ENCODE assay signal across 12 cellular contexts in the genomic region with DNA sequence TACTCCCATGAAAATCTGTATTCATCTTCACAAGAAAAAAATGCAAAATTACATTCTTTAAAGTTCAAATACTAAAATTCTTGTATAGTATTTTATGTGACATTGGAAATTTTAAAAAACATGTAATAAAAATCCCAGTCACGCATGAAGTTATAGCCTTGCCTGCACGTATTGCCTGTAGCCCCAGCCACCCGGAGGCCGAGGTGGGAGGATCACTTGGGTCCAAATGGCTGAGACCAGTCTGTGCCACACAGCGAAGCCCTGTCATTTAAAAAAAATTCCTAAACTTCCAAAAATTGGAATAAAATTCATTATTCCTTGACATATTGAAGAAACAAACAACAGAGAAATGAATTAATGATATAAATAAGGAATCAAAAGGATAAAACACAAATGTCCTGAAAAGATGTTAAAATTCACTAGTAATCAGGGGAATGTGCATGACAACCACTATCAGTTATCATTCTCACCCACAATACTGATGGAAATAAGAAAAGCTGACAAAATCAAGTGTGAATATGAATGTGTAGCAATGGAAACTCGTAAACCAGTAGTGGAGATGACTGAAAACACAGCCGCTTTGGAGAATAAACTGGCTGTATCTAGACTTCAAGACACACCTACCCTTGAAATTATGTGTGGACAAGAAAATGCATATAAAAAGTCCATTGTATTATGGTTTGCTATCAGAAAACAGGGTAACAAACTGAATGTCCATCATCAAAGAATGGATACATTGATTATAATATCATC. TPM values are rescaled to one million over a fixed set of nuclear protein-coding genes. Genes with fewer than 3 reads are reported as not detected.
DNase-seq lines count a peak whose midpoint lies in the region; ATAC-seq and TF ChIP-seq lines count a peak whose summit lies in the region.
"Had no signal": no experiment of that assay in that cellular context is flagged by ENCODE, and none has a peak within 500 bp of the region (broad histone marks: within the 10 kb centered on the region; RNA-seq: fewer than 3 reads in every experiment).

No MANE protein-coding gene starts in this region.

- peak overlapping the region; percentile 84 to 97 (median 93) for H3K4me3 Mint-ChIP-seq in CD4-positive, alpha-beta memory T cell
- peak overlapping the region; percentile 90 for H3K4me3 Mint-ChIP-seq in activated naive CD8-positive, alpha-beta T cell treated with anti-CD3 and anti-CD28 coated beads for 36 hours
- no peak overlapping the region for H3K4me3 Mint-ChIP-seq in WTC11
- H3K4me3 Mint-ChIP-seq: nephron had no signal

- H3K27me3 ChIP-seq in CD4-positive, alpha-beta memory T cell (ENCODE audit: insufficient read depth, low read length), result no peaks in the 10 kb centered on the region
- no peaks in the 10 kb centered on the region for H3K27me3 ChIP-seq in rectal smooth muscle tissue (ENCODE audit: control insufficient read depth, insufficient read depth, low read length)

- no peak overlapping the region for H3K9ac ChIP-seq in rectal smooth muscle tissue (ENCODE audit: low read length)

- peak overlapping the region; percentile 60 for H3K27ac ChIP-seq in CD4-positive, alpha-beta memory T cell (ENCODE audit: low read depth, low read length)
- no peak overlapping the region for H3K27ac ChIP-seq in rectal smooth muscle tissue (ENCODE audit: low read depth, low read length)

- DNase-seq in CD4-positive, alpha-beta memory T cell, result peak in 1 of 5 donors; percentile 11
- DNase-seq in activated naive CD8-positive, alpha-beta T cell treated with anti-CD3 and anti-CD28 coated beads for 36 hours, result no peak
- DNase-seq in WTC11 (ENCODE audit: low spot score) (no peak), amygdala (lab: John Stamatoyannopoulos, UW) (no peak)
- DNase-seq: DMS153, NCI-H1436 had no signal

- no peaks in the 10 kb centered on the region for H3K27me3 Mint-ChIP-seq in CD4-positive, alpha-beta memory T cell
- no peaks in the 10 kb centered on the region for H3K27me3 Mint-ChIP-seq in activated naive CD8-positive, alpha-beta T cell treated with anti-CD3 and anti-CD28 coated beads for 36 hours
- no peaks in the 10 kb centered on the region for H3K27me3 Mint-ChIP-seq in WTC11 (ENCODE audit: low read depth)

- CTCF ChIA-PET in CD4-positive, alpha-beta memory T cell (lab: Charles Lee; ENCODE audit: partially characterized antibody), result interaction anchor here (1.2 to 2.2 kb wide), 2 partner anchors 10 to 336 kb away, joined by 3 to 16 read pairs; no protein-coding TSS in a partner anchor
- CTCF ChIA-PET in WTC11 (lab: Charles Lee), result interaction anchor here (0.5 kb wide), 1 partner anchor 116 kb away, joined by 3 read pairs; a partner anchor contains a TSS

- intact Hi-C loops in CD4-positive, alpha-beta memory T cell (cut with micrococcal nuclease), result no loop called here

- POLR2A ChIA-PET in CD4-positive, alpha-beta memory T cell (lab: Charles Lee; ENCODE audit: partially characterized antibody), result interaction anchor here (2.3 to 2.6 kb wide), 2 partner anchors 11 to 73 kb away, joined by 9 to 61 read pairs; a partner anchor contains a TSS
- POLR2A ChIA-PET in WTC11 (lab: Charles Lee), result no interaction called here

- ATAC-seq in WTC11, result no peak
- ATAC-seq in GM21723 (IDR thresholded peaks at IDR 0.05; ENCODE audit: unreplicated experiment), result no peak

- H3K9me3 ChIP-seq in CD4-positive, alpha-beta memory T cell (ENCODE audit: control insufficient read depth in 1 of 2, low read length in 2 of 2), result no peaks in the 10 kb centered on the region

- peak overlapping the region; percentile 62 to 70 for H3K4me3 ChIP-seq in CD4-positive, alpha-beta memory T cell (ENCODE audit: low read length in 2 of 2)
- H3K4me3 ChIP-seq in GM12875 (ENCODE audit: low read depth, low read length) (peak overlapping the region; percentile 63), rectal smooth muscle tissue (ENCODE audit: low read length) (peak overlapping the region; percentile 15)

- no peaks in the 10 kb centered on the region for H3K9me3 Mint-ChIP-seq in CD4-positive, alpha-beta memory T cell
- no peaks in the 10 kb centered on the region for H3K9me3 Mint-ChIP-seq in activated naive CD8-positive, alpha-beta T cell treated with anti-CD3 and anti-CD28 coated beads for 36 hours
- H3K9me3 Mint-ChIP-seq in WTC11, result peaks cover 7% of the 10 kb centered on the region
- H3K9me3 Mint-ChIP-seq: nephron had no signal

- H3K4me1 Mint-ChIP-seq in CD4-positive, alpha-beta memory T cell, result peaks cover 52 to 83% (median 64%) of the 10 kb centered on the region in 4 donors
- H3K4me1 Mint-ChIP-seq in activated naive CD8-positive, alpha-beta T cell treated with anti-CD3 and anti-CD28 coated beads for 36 hours, result peaks cover 69% of the 10 kb centered on the region
- peaks cover 6% of the 10 kb centered on the region for H3K4me1 Mint-ChIP-seq in WTC11

- peaks cover 38 to 41% of the 10 kb centered on the region in 2 donors for H3K36me3 Mint-ChIP-seq in CD4-positive, alpha-beta memory T cell
- H3K36me3 Mint-ChIP-seq in activated naive CD8-positive, alpha-beta T cell treated with anti-CD3 and anti-CD28 coated beads for 36 hours, result peaks cover 51% of the 10 kb centered on the region
- H3K36me3 Mint-ChIP-seq in WTC11, result peaks cover 26% of the 10 kb centered on the region

- TF ChIP-seq CTCF in GM12875 (IDR thresholded peaks at IDR 0.05; ENCODE audit: borderline replicate concordance, insufficient read depth, low read depth, low read length) (no peak), WTC11 (IDR thresholded peaks at IDR 0.05) (no peak)

- H3K36me3 ChIP-seq in CD4-positive, alpha-beta memory T cell (ENCODE audit: insufficient read depth, low read length), result peaks cover 9% of the 10 kb centered on the region
- H3K36me3 ChIP-seq in rectal smooth muscle tissue (ENCODE audit: control insufficient read depth, insufficient read depth, low read length), result no peaks in the 10 kb centered on the region

- H3K27ac Mint-ChIP-seq in CD4-positive, alpha-beta memory T cell, result peak overlapping the region; percentile 88 to 98 (median 94)
- H3K27ac Mint-ChIP-seq in activated naive CD8-positive, alpha-beta T cell treated with anti-CD3 and anti-CD28 coated beads for 36 hours, result peak overlapping the region; percentile 95
- no peak overlapping the region for H3K27ac Mint-ChIP-seq in WTC11
- H3K27ac Mint-ChIP-seq: nephron had no signal

- H3K4me1 ChIP-seq in CD4-positive, alpha-beta memory T cell (ENCODE audit: insufficient read depth, low read length), result peaks cover 88% of the 10 kb centered on the region
- H3K4me1 ChIP-seq in rectal smooth muscle tissue (ENCODE audit: control insufficient read depth, insufficient read depth, low read length), result no peaks in the 10 kb centered on the region

TF ChIP-seq in WTC11, 78 proteins besides CTCF, POLR2A, EP300 and RAD21:
- TF ChIP-seq, protein P1, sequence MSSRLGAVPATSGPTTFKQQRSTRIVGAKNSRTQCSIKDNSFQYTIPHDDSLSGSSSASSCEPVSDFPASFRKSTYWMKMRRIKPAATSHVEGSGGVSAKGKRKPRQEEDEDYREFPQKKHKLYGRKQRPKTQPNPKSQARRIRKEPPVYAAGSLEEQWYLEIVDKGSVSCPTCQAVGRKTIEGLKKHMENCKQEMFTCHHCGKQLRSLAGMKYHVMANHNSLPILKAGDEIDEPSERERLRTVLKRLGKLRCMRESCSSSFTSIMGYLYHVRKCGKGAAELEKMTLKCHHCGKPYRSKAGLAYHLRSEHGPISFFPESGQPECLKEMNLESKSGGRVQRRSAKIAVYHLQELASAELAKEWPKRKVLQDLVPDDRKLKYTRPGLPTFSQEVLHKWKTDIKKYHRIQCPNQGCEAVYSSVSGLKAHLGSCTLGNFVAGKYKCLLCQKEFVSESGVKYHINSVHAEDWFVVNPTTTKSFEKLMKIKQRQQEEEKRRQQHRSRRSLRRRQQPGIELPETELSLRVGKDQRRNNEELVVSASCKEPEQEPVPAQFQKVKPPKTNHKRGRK (CRISPR knock-in tag; IDR thresholded peaks at IDR 0.05; ENCODE audit: borderline replicate concordance), result no peak

RNA-seq across cellular contexts. Expression of a gene that starts 7.5 kb away (rescaled TPM):
- total RNA-seq in CD4-positive, alpha-beta memory T cell, result 100 to 1,000 TPM; 310 to 316 TPM
- 10 to 100 TPM; 74.9 to 90.5 TPM for polyA plus RNA-seq in CD4-positive, alpha-beta memory T cell
- 100 to 1,000 TPM; 102 to 103 TPM for total RNA-seq in activated naive CD8-positive, alpha-beta T cell treated with anti-CD3 and anti-CD28 coated beads for 36 hours
- 23.0 to 31.1 TPM (median 29.8 TPM) in 3 replicates for total RNA-seq in WTC11 (2021)

RNA-seq across cellular contexts. Expression of a gene that starts 21.6 kb away (rescaled TPM):
- total RNA-seq in CD4-positive, alpha-beta memory T cell, result under 1 TPM in 1 of 2 experiments, not detected in 1; 0.36 TPM
- polyA plus RNA-seq in CD4-positive, alpha-beta memory T cell, result not detected
- total RNA-seq in activated naive CD8-positive, alpha-beta T cell treated with anti-CD3 and anti-CD28 coated beads for 36 hours, result under 1 TPM; 0.44 to 0.60 TPM
- total RNA-seq in WTC11 (2021), result 9.8 to 12.7 TPM (median 9.8 TPM) in 3 replicates
- total RNA-seq: fibroblast of lung, HT-29 had no signal

Comparison
In these comparisons a context has a peak if more than half of its experiments do, and no peak if none do; other contexts are left out.
1. H3K4me3 ChIP-seq: peak in every context shown above with its lines; median percentile 66 in CD4-positive, alpha-beta memory T cell; 63 in GM12875; 15 in rectal smooth muscle tissue.